In the genomic region with DNA sequence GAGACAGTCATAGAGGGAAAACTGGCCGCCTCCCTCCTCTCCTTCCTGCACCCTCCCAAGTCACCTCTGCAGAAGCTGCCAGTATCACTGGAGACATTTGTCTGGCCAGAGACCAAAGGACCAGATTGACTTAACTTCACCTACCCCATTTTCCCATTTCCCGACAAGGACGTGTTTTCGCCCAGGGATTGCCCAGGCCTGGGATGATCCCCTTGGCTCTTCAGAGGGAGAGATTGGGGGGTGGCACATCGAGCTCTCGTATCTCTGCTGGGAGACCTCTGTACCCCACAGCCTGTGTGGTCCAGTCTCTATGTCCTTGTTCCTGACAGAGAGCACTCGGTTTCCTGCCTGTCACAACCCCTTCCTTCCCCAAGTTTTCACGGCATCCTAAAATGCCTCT, we compare ENCODE assay signal across 22 cellular contexts.
"Had no signal": no experiment of that assay in that cellular context is flagged by ENCODE, and none has a peak within 500 bp of the region (broad histone marks: within the 10 kb centered on the region; RNA-seq: fewer than 3 reads in every experiment).

No MANE protein-coding gene starts in this region.

- ATAC-seq: activated naive CD4-positive, alpha-beta T cell treated with anti-CD3 and anti-CD28 coated beads, Interleukin-2, amount 50 U/mL, for 72 hours; effector memory CD8-positive, alpha-beta T cell; left colon; WTC11 had no signal

- H3K9me3 ChIP-seq: adrenal gland, tibial artery had no signal

- H3K4me3 ChIP-seq: adrenal gland, cardiac muscle cell, tibial artery had no signal

- H3K9ac ChIP-seq: parathyroid adenoma had no signal

- H3K27ac ChIP-seq: adrenal gland, cardiac muscle cell, parathyroid adenoma, tibial artery had no signal

- H3K27me3 ChIP-seq: adrenal gland, cardiac muscle cell, tibial artery had no signal

- DNase-seq: activated CD4-positive, alpha-beta memory T cell treated with anti-CD3 and anti-CD28 coated beads for 36 hours; activated CD4-positive, alpha-beta T cell treated with anti-CD3 and anti-CD28 coated beads for 4 hours; activated gamma-delta T cell treated with Interleukin-2 at 50 U/mL for 16 hours; activated T-cell treated with anti-CD3 and anti-CD28 coated beads for 4 hours; adrenal gland; dermis blood vessel endothelial cell; effector memory CD8-positive, alpha-beta T cell; foreskin fibroblast; hypothalamus; islet precursor cell; left colon; retina; stimulated activated CD4-positive, alpha-beta T cell treated with anti-CD3 and anti-CD28 coated beads, Interleukin-12 subunit alpha, Interleukin-12 subunit beta, amount 100 ng/mL, for 4 hours; stimulated activated CD4-positive, alpha-beta T cell treated with anti-CD3 and anti-CD28 coated beads, Interleukin-1b, Interleukin-23, amount 100 ng/mL, for 48 hours; stimulated activated CD8-positive, alpha-beta memory T cell treated with anti-CD3 and anti-CD28 coated beads, Interleukin-4, amount 100 ng/mL, for 48 hours; stimulated activated naive CD4-positive, alpha-beta T cell; substantia nigra; tibial artery had no signal

- H3K36me3 ChIP-seq: adrenal gland, cardiac muscle cell had no signal

- H2AFZ ChIP-seq: parathyroid adenoma had no signal

- H3K4me1 ChIP-seq: adrenal gland, parathyroid adenoma had no signal
